In genomic region chr3:125959317-125960065, GRCh38 we compare ENCODE assay signal across 22 cellular contexts. TPM values are rescaled to one million over a fixed set of nuclear protein-coding genes. Genes with fewer than 3 reads are reported as not detected.
"Had no signal": no experiment of that assay in that cellular context is flagged by ENCODE, and none has a peak within 500 bp of the region (broad histone marks: within the 10 kb centered on the region; RNA-seq: fewer than 3 reads in every experiment).

No MANE protein-coding gene starts in this region.

- DNase-seq: activated CD4-positive, alpha-beta T cell treated with anti-CD3 and anti-CD28 coated beads, Interleukin-2, amount 50 U/mL, for 48 hours; activated CD8-positive, alpha-beta memory T cell treated with anti-CD3 and anti-CD28 coated beads, Interleukin-2, amount 10 ng/mL, durations not matched to agents 7 days and 5 days; activated effector memory CD4-positive, alpha-beta T cell treated with Interleukin-2 at 50 U/mL for 16 hours; activated naive CD4-positive, alpha-beta T cell treated with anti-CD3 and anti-CD28 coated beads, Interleukin-2, amount 50 U/mL, for 16 hours; activated T-cell treated with anti-CD3 and anti-CD28 coated beads, Interleukin-2, amount 50 U/mL, for 1 hour; erythroblast; hypothalamus; immature natural killer cell; ovary; stimulated activated CD4-positive, alpha-beta T cell treated with anti-CD3 and anti-CD28 coated beads, Interleukin-4, amount 100 ng/mL, for 1 hour; stimulated activated naive CD4-positive, alpha-beta T cell; SW 1271; tibial artery had no signal

- H3K36me3 Mint-ChIP-seq: immature natural killer cell had no signal

- H3K36me3 ChIP-seq: ovary, tibial artery, vagina had no signal

- ATAC-seq: activated CD4-positive, CD25-positive, alpha-beta regulatory T cell treated with anti-CD3 and anti-CD28 coated beads, Interleukin-2, amount 50 U/mL, for 24 hours; activated CD8-positive, alpha-beta memory T cell treated with anti-CD3 and anti-CD28 coated beads, Interleukin-2, amount 10 ng/mL, durations not matched to agents 7 days and 5 days had no signal

- H3K9me3 Mint-ChIP-seq: immature natural killer cell had no signal

- H3K4me3 ChIP-seq: lung, ovary, tibial artery, vagina had no signal

- H3K27ac Mint-ChIP-seq: activated CD8-positive, alpha-beta memory T cell treated with anti-CD3 and anti-CD28 coated beads, Interleukin-2, amount 10 ng/mL, durations not matched to agents 7 days and 5 days; immature natural killer cell; mesothelial cell of epicardium had no signal

- H3K27ac ChIP-seq: dorsolateral prefrontal cortex, ovary, tibial artery, vagina had no signal

- H3K4me1 ChIP-seq: vagina had no signal

- H3K4me1 Mint-ChIP-seq: activated CD8-positive, alpha-beta memory T cell treated with anti-CD3 and anti-CD28 coated beads, Interleukin-2, amount 10 ng/mL, durations not matched to agents 7 days and 5 days; immature natural killer cell; mesothelial cell of epicardium had no signal

- H3K27me3 ChIP-seq: ovary had no signal

- H3K9me3 ChIP-seq: ovary, tibial artery, vagina had no signal

- H3K4me3 Mint-ChIP-seq: activated CD8-positive, alpha-beta memory T cell treated with anti-CD3 and anti-CD28 coated beads, Interleukin-2, amount 10 ng/mL, durations not matched to agents 7 days and 5 days; immature natural killer cell; mesothelial cell of epicardium had no signal

RNA-seq across cellular contexts. Expression of gene ROPN1B, which starts 9.5 kb away (rescaled TPM):
- total RNA-seq: activated CD8-positive, alpha-beta memory T cell treated with anti-CD3 and anti-CD28 coated beads, Interleukin-2, amount 10 ng/mL, durations not matched to agents 7 days and 5 days; glomerular endothelial cell; mesothelial cell of epicardium; skeletal muscle tissue; subcutaneous adipose tissue; T-helper 2 cell treated with Interferon-gamma antibody and Interleukin-4, amounts not matched to agents 100 ng/mL and 5 ng/mL, for 36 hours; vagina had no signal
- polyA plus RNA-seq: ovary had no signal
